ENCODE assay signal across 17 cellular contexts in genomic region chr2:144042751-144043150, GRCh38.
"Had no signal": no experiment of that assay in that cellular context is flagged by ENCODE, and none has a peak within 500 bp of the region (broad histone marks: within the 10 kb centered on the region; RNA-seq: fewer than 3 reads in every experiment).

No MANE protein-coding gene starts in this region.

- DNase-seq: effector memory CD8-positive, alpha-beta T cell; gastrocnemius medialis; glutamatergic neuron; islet precursor cell; mammary epithelial cell; naive thymus-derived CD4-positive, alpha-beta T cell; nephron progenitor cell; psoas muscle; retina; spleen; stimulated activated CD4-positive, alpha-beta T cell treated with anti-CD3 and anti-CD28 coated beads, Interleukin-15, amount 100 ng/mL, for 24 hours; stimulated activated CD4-positive, alpha-beta T cell treated with anti-CD3 and anti-CD28 coated beads, Interleukin-1b, Interleukin-23, amount 100 ng/mL, for 48 hours; stimulated activated CD4-positive, alpha-beta T cell treated with anti-CD3 and anti-CD28 coated beads, Interleukin-4, amount 100 ng/mL, for 4 hours; stimulated activated naive B cell treated with anti-CD40 and anti-IgM and Interleukin-4, amounts not matched to agents 10 μg/mL and 1 μg/mL and 100 μg/mL, for 72 hours; stimulated activated naive CD8-positive, alpha-beta T cell treated with anti-CD3 and anti-CD28 coated beads, Interleukin-15, amount 100 ng/mL, for 72 hours; testis; upper lobe of right lung had no signal
